21 cellular contexts compared by ENCODE assay signal in genomic region chr17:37740861-37741260, GRCh38. TPM values are rescaled to one million over a fixed set of nuclear protein-coding genes. Genes with fewer than 3 reads are reported as not detected.
"Had no signal": no experiment of that assay in that cellular context is flagged by ENCODE, and none has a peak within 500 bp of the region (broad histone marks: within the 10 kb centered on the region; RNA-seq: fewer than 3 reads in every experiment).

No MANE protein-coding gene starts in this region.

- H3K27ac ChIP-seq: breast epithelium, gastroesophageal sphincter, psoas muscle, spleen, thoracic aorta, uterus had no signal

- H3K36me3 ChIP-seq: breast epithelium, gastroesophageal sphincter, spleen, thoracic aorta, uterus had no signal

- ATAC-seq: effector memory CD8-positive, alpha-beta T cell; gastroesophageal sphincter; left lobe of liver; mucosa of descending colon; naive thymus-derived CD8-positive, alpha-beta T cell; psoas muscle; sciatic nerve had no signal

- H3K4me3 ChIP-seq: breast epithelium, gastroesophageal sphincter, mucosa of descending colon, psoas muscle, spleen, thoracic aorta, uterus had no signal

- H3K9me3 ChIP-seq: breast epithelium, gastroesophageal sphincter, mucosa of descending colon, psoas muscle, spleen, stomach, thoracic aorta, uterus had no signal

- H3K4me3 Mint-ChIP-seq: effector memory CD8-positive, alpha-beta T cell; memory B cell had no signal

- H3K27ac Mint-ChIP-seq: effector memory CD8-positive, alpha-beta T cell; memory B cell; naive thymus-derived CD8-positive, alpha-beta T cell; T-helper 2 cell treated with Interferon-gamma antibody and Interleukin-4, amounts not matched to agents 5 μg/mL and 100 μg/mL, for 36 hours had no signal

- H3K36me3 Mint-ChIP-seq: memory B cell; naive thymus-derived CD8-positive, alpha-beta T cell had no signal

- H3K9me3 Mint-ChIP-seq: effector memory CD8-positive, alpha-beta T cell; memory B cell; naive thymus-derived CD8-positive, alpha-beta T cell; T-helper 2 cell treated with Interferon-gamma antibody and Interleukin-4, amounts not matched to agents 5 μg/mL and 100 μg/mL, for 36 hours had no signal

- FAIRE-seq: islet of Langerhans had no signal

- DNase-seq: activated CD4-positive, alpha-beta T cell treated with anti-CD3 and anti-CD28 coated beads, Interleukin-2, amount 50 U/mL, for 1 hour; activated CD8-positive, alpha-beta memory T cell treated with anti-CD3 and anti-CD28 coated beads for 24 hours; activated naive CD4-positive, alpha-beta T cell; aorta; cerebellar nuclear complex; dermis blood vessel endothelial cell; effector memory CD8-positive, alpha-beta T cell; mucosa of descending colon; naive thymus-derived CD8-positive, alpha-beta T cell; psoas muscle; spleen; stomach; uterus had no signal

RNA-seq across cellular contexts. Expression of gene HNF1B, which starts 4.0 kb away (rescaled TPM):
- polyA plus RNA-seq: naive thymus-derived CD8-positive, alpha-beta T cell had no signal
